ENCODE assay signal across 2 cellular contexts in the genomic region with DNA sequence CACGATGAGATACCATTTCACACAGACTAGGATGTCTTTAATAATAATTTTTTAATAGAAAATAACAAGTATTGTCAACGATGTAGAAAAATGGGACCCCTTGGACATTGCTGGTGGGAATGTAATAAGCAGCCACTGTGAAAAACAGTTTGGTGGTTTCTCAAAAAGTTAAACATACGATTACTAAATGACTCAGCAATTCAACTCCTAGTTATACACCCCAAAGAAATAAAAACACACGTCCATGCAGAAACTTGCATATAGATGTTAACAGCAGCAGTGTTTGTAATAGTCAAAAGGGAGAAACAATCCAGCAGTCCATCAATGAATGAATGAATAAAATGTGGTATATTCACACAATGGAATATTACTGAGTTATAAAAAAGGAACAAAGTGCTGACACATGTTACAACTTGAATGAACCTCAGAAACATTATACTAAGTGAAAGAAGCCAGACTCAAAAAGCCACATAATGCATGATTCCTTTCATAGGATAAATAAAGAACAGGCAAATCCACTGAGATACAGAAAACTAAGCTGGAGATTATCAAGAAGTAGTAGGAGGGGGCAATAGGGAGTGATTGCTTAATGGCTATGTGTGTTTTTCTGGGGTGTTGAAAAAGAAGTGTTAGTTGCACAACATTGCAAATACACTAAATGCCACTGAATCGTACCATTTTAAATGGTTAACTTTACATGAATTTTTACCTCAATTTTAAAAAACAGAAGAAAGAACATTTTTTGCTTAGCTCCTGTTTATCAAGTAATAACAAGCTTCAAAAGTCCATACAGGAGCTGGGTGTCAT.
TF ChIP-seq lines count a peak whose summit lies in the region.

No MANE protein-coding gene starts in this region.

TF ChIP-seq in HepG2, 621 proteins besides CTCF, POLR2A, EP300 and RAD21:
- TF ChIP-seq PHF5A (CRISPR knock-in tag; IDR thresholded peaks at IDR 0.05; ENCODE audit: low read depth, unreplicated experiment) (no peak), PAWR (CRISPR knock-in tag; IDR thresholded peaks at IDR 0.05; ENCODE audit: borderline replicate concordance) (no peak), NFE2L2 (IDR thresholded peaks at IDR 0.05; ENCODE audit: low read length) (peak; percentile 74), CEBPB (IDR thresholded peaks at IDR 0.05; ENCODE audit: borderline replicate concordance, low read depth, low read length) (0 out of 2 replicates have a peak, but pooled peaks have one; percentile 19)

TF ChIP-seq in WTC11, 78 proteins besides CTCF, POLR2A, EP300 and RAD21:
- TF ChIP-seq NFE2L1 (CRISPR knock-in tag; IDR thresholded peaks at IDR 0.05) = no peak
- TF ChIP-seq RORB (CRISPR knock-in tag; IDR thresholded peaks at IDR 0.05) = no peak
- TF ChIP-seq ESRRA (CRISPR knock-in tag; IDR thresholded peaks at IDR 0.05; ENCODE audit: borderline replicate concordance) = no peak
- TF ChIP-seq, protein P1, sequence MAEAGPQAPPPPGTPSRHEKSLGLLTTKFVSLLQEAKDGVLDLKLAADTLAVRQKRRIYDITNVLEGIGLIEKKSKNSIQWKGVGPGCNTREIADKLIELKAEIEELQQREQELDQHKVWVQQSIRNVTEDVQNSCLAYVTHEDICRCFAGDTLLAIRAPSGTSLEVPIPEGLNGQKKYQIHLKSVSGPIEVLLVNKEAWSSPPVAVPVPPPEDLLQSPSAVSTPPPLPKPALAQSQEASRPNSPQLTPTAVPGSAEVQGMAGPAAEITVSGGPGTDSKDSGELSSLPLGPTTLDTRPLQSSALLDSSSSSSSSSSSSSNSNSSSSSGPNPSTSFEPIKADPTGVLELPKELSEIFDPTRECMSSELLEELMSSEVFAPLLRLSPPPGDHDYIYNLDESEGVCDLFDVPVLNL (CRISPR knock-in tag; IDR thresholded peaks at IDR 0.05; ENCODE audit: borderline replicate concordance, low read depth) = no peak
- TF ChIP-seq, protein P2, sequence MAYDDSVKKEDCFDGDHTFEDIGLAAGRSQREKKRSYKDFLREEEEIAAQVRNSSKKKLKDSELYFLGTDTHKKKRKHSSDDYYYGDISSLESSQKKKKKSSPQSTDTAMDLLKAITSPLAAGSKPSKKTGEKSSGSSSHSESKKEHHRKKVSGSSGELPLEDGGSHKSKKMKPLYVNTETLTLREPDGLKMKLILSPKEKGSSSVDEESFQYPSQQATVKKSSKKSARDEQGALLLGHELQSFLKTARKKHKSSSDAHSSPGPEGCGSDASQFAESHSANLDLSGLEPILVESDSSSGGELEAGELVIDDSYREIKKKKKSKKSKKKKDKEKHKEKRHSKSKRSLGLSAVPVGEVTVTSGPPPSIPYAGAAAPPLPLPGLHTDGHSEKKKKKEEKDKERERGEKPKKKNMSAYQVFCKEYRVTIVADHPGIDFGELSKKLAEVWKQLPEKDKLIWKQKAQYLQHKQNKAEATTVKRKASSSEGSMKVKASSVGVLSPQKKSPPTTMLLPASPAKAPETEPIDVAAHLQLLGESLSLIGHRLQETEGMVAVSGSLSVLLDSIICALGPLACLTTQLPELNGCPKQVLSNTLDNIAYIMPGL (CRISPR knock-in tag; IDR thresholded peaks at IDR 0.05) = no peak
- no peak for TF ChIP-seq GRHL2 (CRISPR knock-in tag; IDR thresholded peaks at IDR 0.05; ENCODE audit: insufficient replicate concordance, severe bottlenecking)
- TF ChIP-seq, protein P3, sequence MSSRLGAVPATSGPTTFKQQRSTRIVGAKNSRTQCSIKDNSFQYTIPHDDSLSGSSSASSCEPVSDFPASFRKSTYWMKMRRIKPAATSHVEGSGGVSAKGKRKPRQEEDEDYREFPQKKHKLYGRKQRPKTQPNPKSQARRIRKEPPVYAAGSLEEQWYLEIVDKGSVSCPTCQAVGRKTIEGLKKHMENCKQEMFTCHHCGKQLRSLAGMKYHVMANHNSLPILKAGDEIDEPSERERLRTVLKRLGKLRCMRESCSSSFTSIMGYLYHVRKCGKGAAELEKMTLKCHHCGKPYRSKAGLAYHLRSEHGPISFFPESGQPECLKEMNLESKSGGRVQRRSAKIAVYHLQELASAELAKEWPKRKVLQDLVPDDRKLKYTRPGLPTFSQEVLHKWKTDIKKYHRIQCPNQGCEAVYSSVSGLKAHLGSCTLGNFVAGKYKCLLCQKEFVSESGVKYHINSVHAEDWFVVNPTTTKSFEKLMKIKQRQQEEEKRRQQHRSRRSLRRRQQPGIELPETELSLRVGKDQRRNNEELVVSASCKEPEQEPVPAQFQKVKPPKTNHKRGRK (CRISPR knock-in tag; IDR thresholded peaks at IDR 0.05; ENCODE audit: borderline replicate concordance) = no peak
- TF ChIP-seq GABPB1 (CRISPR knock-in tag; IDR thresholded peaks at IDR 0.05) = no peak
- TF ChIP-seq CBFB (CRISPR knock-in tag; IDR thresholded peaks at IDR 0.05; ENCODE audit: low read depth) = no peak
- TF ChIP-seq ZNF219 (CRISPR knock-in tag; IDR thresholded peaks at IDR 0.05; ENCODE audit: borderline replicate concordance) = no peak
- TF ChIP-seq TEAD1 (CRISPR knock-in tag; IDR thresholded peaks at IDR 0.05) = no peak
- TF ChIP-seq, protein P4, sequence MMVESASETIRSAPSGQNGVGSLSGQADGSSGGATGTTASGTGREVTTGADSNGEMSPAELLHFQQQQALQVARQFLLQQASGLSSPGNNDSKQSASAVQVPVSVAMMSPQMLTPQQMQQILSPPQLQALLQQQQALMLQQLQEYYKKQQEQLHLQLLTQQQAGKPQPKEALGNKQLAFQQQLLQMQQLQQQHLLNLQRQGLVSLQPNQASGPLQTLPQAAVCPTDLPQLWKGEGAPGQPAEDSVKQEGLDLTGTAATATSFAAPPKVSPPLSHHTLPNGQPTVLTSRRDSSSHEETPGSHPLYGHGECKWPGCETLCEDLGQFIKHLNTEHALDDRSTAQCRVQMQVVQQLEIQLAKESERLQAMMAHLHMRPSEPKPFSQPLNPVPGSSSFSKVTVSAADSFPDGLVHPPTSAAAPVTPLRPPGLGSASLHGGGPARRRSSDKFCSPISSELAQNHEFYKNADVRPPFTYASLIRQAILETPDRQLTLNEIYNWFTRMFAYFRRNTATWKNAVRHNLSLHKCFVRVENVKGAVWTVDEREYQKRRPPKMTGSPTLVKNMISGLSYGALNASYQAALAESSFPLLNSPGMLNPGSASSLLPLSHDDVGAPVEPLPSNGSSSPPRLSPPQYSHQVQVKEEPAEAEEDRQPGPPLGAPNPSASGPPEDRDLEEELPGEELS (CRISPR knock-in tag; IDR thresholded peaks at IDR 0.05) = no peak
- no peak for TF ChIP-seq FOXJ3 (CRISPR knock-in tag; IDR thresholded peaks at IDR 0.05; ENCODE audit: borderline replicate concordance)
- TF ChIP-seq, protein P5, sequence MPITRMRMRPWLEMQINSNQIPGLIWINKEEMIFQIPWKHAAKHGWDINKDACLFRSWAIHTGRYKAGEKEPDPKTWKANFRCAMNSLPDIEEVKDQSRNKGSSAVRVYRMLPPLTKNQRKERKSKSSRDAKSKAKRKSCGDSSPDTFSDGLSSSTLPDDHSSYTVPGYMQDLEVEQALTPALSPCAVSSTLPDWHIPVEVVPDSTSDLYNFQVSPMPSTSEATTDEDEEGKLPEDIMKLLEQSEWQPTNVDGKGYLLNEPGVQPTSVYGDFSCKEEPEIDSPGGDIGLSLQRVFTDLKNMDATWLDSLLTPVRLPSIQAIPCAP (CRISPR knock-in tag; IDR thresholded peaks at IDR 0.05) = no peak
- no peak for TF ChIP-seq TCF7 (CRISPR knock-in tag; IDR thresholded peaks at IDR 0.05; ENCODE audit: low read depth)
- TF ChIP-seq TP53 (CRISPR knock-in tag; IDR thresholded peaks at IDR 0.05) = no peak
- TF ChIP-seq OVOL2 (CRISPR knock-in tag; IDR thresholded peaks at IDR 0.05; ENCODE audit: borderline replicate concordance) = no peak
TF ChIP-seq in WTC11: peak in this region for 0.
